22 cellular contexts compared by ENCODE assay signal in genomic region chr16:10502766-10503165, GRCh38.
"Had no signal": no experiment of that assay in that cellular context is flagged by ENCODE, and none has a peak within 500 bp of the region (broad histone marks: within the 10 kb centered on the region; RNA-seq: fewer than 3 reads in every experiment).

No MANE protein-coding gene starts in this region.

- H3K27ac ChIP-seq: colonic mucosa, dorsolateral prefrontal cortex, esophagus muscularis mucosa, foreskin keratinocyte, gastroesophageal sphincter, hepatocyte, lower lobe of right lung had no signal

- H3K4me2 ChIP-seq: hepatocyte had no signal

- H3K79me2 ChIP-seq: hepatocyte had no signal

- H3K4me1 ChIP-seq: colonic mucosa, esophagus muscularis mucosa, foreskin keratinocyte, gastroesophageal sphincter, lower lobe of right lung had no signal

- H3K27me3 ChIP-seq: colonic mucosa, dorsolateral prefrontal cortex, esophagus muscularis mucosa, foreskin keratinocyte, gastroesophageal sphincter, heart left ventricle, hepatocyte had no signal

- DNase-seq: colonic mucosa; dermis blood vessel endothelial cell; dorsolateral prefrontal cortex; effector CD4-positive, alpha-beta T cell; effector memory CD4-positive, alpha-beta T cell; foreskin keratinocyte; heart left ventricle; hypothalamus; left cardiac atrium; left ventricle myocardium superior; lower lobe of right lung; mesenchymal stem cell; midbrain; naive thymus-derived CD4-positive, alpha-beta T cell had no signal

- H3K36me3 ChIP-seq: colonic mucosa had no signal

- H3K9me3 ChIP-seq: colonic mucosa, esophagus muscularis mucosa, gastroesophageal sphincter, heart left ventricle, lower lobe of right lung had no signal

- H3K4me3 Mint-ChIP-seq: naive thymus-derived CD4-positive, alpha-beta T cell had no signal

- H2AFZ ChIP-seq: hepatocyte had no signal

- ATAC-seq: foreskin keratinocyte; gastroesophageal sphincter; heart left ventricle; left cardiac atrium; left lobe of liver; left ventricle myocardium superior; lower lobe of right lung; naive thymus-derived CD4-positive, alpha-beta T cell had no signal

- FAIRE-seq: endothelial cell of umbilical vein, frontal cortex, islet of Langerhans, keratinocyte had no signal

- H3K27ac Mint-ChIP-seq: naive thymus-derived CD4-positive, alpha-beta T cell had no signal

- H3K4me3 ChIP-seq: colonic mucosa, esophagus muscularis mucosa, gastroesophageal sphincter, heart left ventricle, hepatocyte, lower lobe of right lung had no signal
